Comparison of ENCODE assay signal across 8 cellular contexts in genomic region chr12:32671930-32672785, GRCh38. TPM values are rescaled to one million over a fixed set of nuclear protein-coding genes. Genes with fewer than 3 reads are reported as not detected.
DNase-seq lines count a peak whose midpoint lies in the region; ATAC-seq, FAIRE-seq and TF ChIP-seq lines count a peak whose summit lies in the region.

No MANE protein-coding gene starts in this region.

- TF ChIP-seq CTCF in pancreas (IDR thresholded peaks at IDR 0.05), result peak in 3 of 4 donors; percentile 32 to 52 (median 33)

- H3K79me2 ChIP-seq in GM23248 (ENCODE audit: insufficient read depth), result no peaks in the 10 kb centered on the region

- H4K20me1 ChIP-seq in GM23248 (ENCODE audit: insufficient read depth), result no peaks in the 10 kb centered on the region

- H3K4me3 ChIP-seq in GM23248 (no peak overlapping the region), pancreas (no peak overlapping the region)

- no peak overlapping the region for H3K27ac Mint-ChIP-seq in T-cell

- ATAC-seq in pancreas (peak; percentile 87 to 96 (median 94)), T-cell (replicated peaks in 1 of 4) (no peak), GM18520 (IDR thresholded peaks at IDR 0.05; ENCODE audit: unreplicated experiment) (no peak)

- no peak overlapping the region for H3K9ac ChIP-seq in GM23248

- H3F3A ChIP-seq in GM23248 (ENCODE audit: insufficient read depth), result peaks cover 6% of the 10 kb centered on the region

- 3% methylated on average over 11 of the region's 11 CpGs for WGBS in GM23248 (ENCODE audit: low coverage in 1 of 2, low lambda C conversion rate in 2 of 2, missing lambda C conversion rate in 2 of 2), 2 experiments
- WGBS in pancreas, 2 donors, result 18 to 22% methylated on average over 11 of the region's 11 CpGs

- intact Hi-C loops in pancreas (cut with DNase I), result no loop called here

- peaks cover 0 to 14% (median 3%) of the 10 kb centered on the region in 3 donors for H3K9me3 Mint-ChIP-seq in T-cell

- in situ Hi-C loops in GM23248 (cut with MboI), result loop anchor here (25.0 kb wide), 2 partner anchors 610 to 1010 kb away; partner anchors contain the start of gene ETFBKMT

- no peak overlapping the region for H3K4me3 Mint-ChIP-seq in T-cell

- no peaks in the 10 kb centered on the region for H3K9me2 ChIP-seq in GM23248 (ENCODE audit: insufficient read depth)

- no peak overlapping the region for H3K4me2 ChIP-seq in GM23248 (ENCODE audit: unreplicated experiment)

- CTCF ChIA-PET in T-cell (lab: Charles Lee), result interaction anchor here (0.6 to 1.4 kb wide), 3 partner anchors 216 to 1019 kb away, joined by 3 to 6 read pairs (median 4); no protein-coding TSS in a partner anchor

- H3K36me3 ChIP-seq in GM23248 (ENCODE audit: low read depth), result no peaks in the 10 kb centered on the region
- H3K36me3 ChIP-seq in pancreas, result no peaks in the 10 kb centered on the region

- FAIRE-seq in pancreas (lab: Jason Lieb, UNC), result peak; percentile 59

- no peaks in the 10 kb centered on the region for H3K9me3 ChIP-seq in GM23248 (ENCODE audit: low read depth)
- H3K9me3 ChIP-seq in pancreas, result no peaks in the 10 kb centered on the region

- no peaks in the 10 kb centered on the region for H3K4me1 Mint-ChIP-seq in T-cell

- DNase-seq in CD1c-positive myeloid dendritic cell (ENCODE audit: extremely low spot score) (peak; percentile 50), GM23248 (peak; percentile 85), NCI-H1930 (lab: John Stamatoyannopoulos, UW) (peak; percentile 53 to 59), T1000 (lab: John Stamatoyannopoulos, UW) (peak; percentile 22), foreskin melanocyte (peak; percentile 44), pancreas (peak in 3 of 6 donors; percentile 33 to 55 (median 38)), T-cell (no peak)

- H3K4me1 ChIP-seq in GM23248 (ENCODE audit: insufficient read depth) (peaks cover 8% of the 10 kb centered on the region; the same call in 1 of the 2 replicates), pancreas (peaks cover 0 to 4% (median 4%) of the 10 kb centered on the region in 3 donors)

- H3K27me3 ChIP-seq in GM23248 (replicated peaks; ENCODE audit: insufficient read depth), result no peaks in the 10 kb centered on the region
- H3K27me3 ChIP-seq in pancreas, result no peaks in the 10 kb centered on the region

- no peaks in the 10 kb centered on the region for H3K36me3 Mint-ChIP-seq in T-cell

- no peak overlapping the region for H2AFZ ChIP-seq in GM23248

- POLR2A ChIA-PET in T-cell (lab: Charles Lee), result interaction anchor here in 1 of 2 donors (0.5 kb wide), 1 partner anchor 1019 kb away, joined by 6 read pairs; no protein-coding TSS in a partner anchor

- H3K27ac ChIP-seq in GM23248, result no peak overlapping the region
- H3K27ac ChIP-seq in pancreas, result no peak overlapping the region

- H3K27me3 Mint-ChIP-seq in T-cell, result no peaks in the 10 kb centered on the region

RNA-seq across cellular contexts. Expression of gene DNM1L, which starts 6.9 kb away (rescaled TPM):
- total RNA-seq in GM23248 (2014; rRNA removed; shearing (Covaris generic)), result 57.3 and 74.2 TPM in 2 replicates
- polyA plus RNA-seq in GM23248 (2016; fragmentation: Nextera tagmentation; extraction: Ambion mirVana) (50.1 and 53.4 TPM in 2 replicates), pancreas (10 to 100 TPM; 15.3 to 25.3 TPM)
- total RNA-seq in pancreas (10 to 100 TPM; 12.2 to 27.8 (median 16.4) TPM), T-cell (10 to 100 TPM; 44.4 to 65.9 (median 48.3) TPM)

Comparison
In these comparisons a context has a peak if more than half of its experiments do, and no peak if none do; other contexts are left out.
1. DNase-seq: peak in CD1c-positive myeloid dendritic cell (single experiment), GM23248 (single experiment), NCI-H1930 (2 of 2), T1000 (single experiment) and foreskin melanocyte (single experiment); none in T-cell (0 of 34).
2. ATAC-seq: peak in pancreas (4 of 4); none in T-cell (0 of 4) and GM18520 (single experiment).